Comparison of ENCODE assay signal across 12 cellular contexts in genomic region chr13:105991622-105992254, GRCh38.
DNase-seq lines count a peak whose midpoint lies in the region; ATAC-seq and TF ChIP-seq lines count a peak whose summit lies in the region.
"Had no signal": no experiment of that assay in that cellular context is flagged by ENCODE, and none has a peak within 500 bp of the region (broad histone marks: within the 10 kb centered on the region; RNA-seq: fewer than 3 reads in every experiment).

No MANE protein-coding gene starts in this region.

- peak overlapping the region; percentile 59 for H3K27ac Mint-ChIP-seq in progenitor cell of endocrine pancreas
- H3K27ac Mint-ChIP-seq in stimulated activated naive CD8-positive, alpha-beta T cell treated with anti-CD3 and anti-CD28 coated beads, Interleukin-15, amount 100 ng/mL, for 72 hours: no peak overlapping the region
- no peak overlapping the region for H3K27ac Mint-ChIP-seq in activated CD4-positive, alpha-beta T cell treated with anti-CD3 and anti-CD28 coated beads, Interleukin-2, amount 10 ng/mL, durations not matched to agents 7 days and 5 days
- H3K27ac Mint-ChIP-seq: activated naive CD8-positive, alpha-beta T cell treated with anti-CD3 and anti-CD28 coated beads, Interleukin-2, amount 10 ng/mL, durations not matched to agents 7 days and 5 days; stimulated activated naive CD8-positive, alpha-beta T cell treated with anti-CD3 and anti-CD28 coated beads, Interleukin-15, Interleukin-2, amounts not matched to agents 100 ng/mL and 50 ng/mL, for 24 hours had no signal

- DNase-seq in GM04503 (ENCODE audit: low read depth) (peak; percentile 64), OCI-M1 (lab: John Stamatoyannopoulos, UW) (peak; percentile 26), fibroblast of mammary gland (ENCODE audit: low read depth) (peak; percentile 81), progenitor cell of endocrine pancreas (ENCODE audit: low spot score, unreplicated experiment) (no peak)
- DNase-seq in stimulated activated naive CD8-positive, alpha-beta T cell treated with anti-CD3 and anti-CD28 coated beads, Interleukin-15, amount 100 ng/mL, for 72 hours: no peak
- DNase-seq in activated CD4-positive, alpha-beta T cell treated with anti-CD3 and anti-CD28 coated beads, Interleukin-2, amount 10 ng/mL, durations not matched to agents 7 days and 5 days: no peak
- DNase-seq: activated naive CD8-positive, alpha-beta T cell treated with anti-CD3 and anti-CD28 coated beads, Interleukin-2, amount 10 ng/mL, durations not matched to agents 7 days and 5 days; NCI-H187; sigmoid colon had no signal

- peaks cover 3% of the 10 kb centered on the region for H3K27me3 Mint-ChIP-seq in progenitor cell of endocrine pancreas
- peaks cover 12% of the 10 kb centered on the region for H3K27me3 Mint-ChIP-seq in stimulated activated naive CD8-positive, alpha-beta T cell treated with anti-CD3 and anti-CD28 coated beads, Interleukin-15, amount 100 ng/mL, for 72 hours
- H3K27me3 Mint-ChIP-seq in activated CD4-positive, alpha-beta T cell treated with anti-CD3 and anti-CD28 coated beads, Interleukin-2, amount 10 ng/mL, durations not matched to agents 7 days and 5 days: no peaks in the 10 kb centered on the region
- H3K27me3 Mint-ChIP-seq: activated naive CD8-positive, alpha-beta T cell treated with anti-CD3 and anti-CD28 coated beads, Interleukin-2, amount 10 ng/mL, durations not matched to agents 7 days and 5 days; stimulated activated naive CD8-positive, alpha-beta T cell treated with anti-CD3 and anti-CD28 coated beads, Interleukin-15, Interleukin-2, amounts not matched to agents 100 ng/mL and 50 ng/mL, for 24 hours had no signal

- CTCF ChIA-PET in activated CD4-positive, alpha-beta T cell treated with anti-CD3 and anti-CD28 coated beads, Interleukin-2, amount 10 ng/mL, durations not matched to agents 7 days and 5 days (lab: Charles Lee): no interaction called here

- ATAC-seq in stimulated activated naive CD8-positive, alpha-beta T cell treated with anti-CD3 and anti-CD28 coated beads, Interleukin-15, amount 100 ng/mL, for 72 hours: no peak
- ATAC-seq in HG03457 (IDR thresholded peaks at IDR 0.05; ENCODE audit: unreplicated experiment) (no peak), GM19351 (IDR thresholded peaks at IDR 0.05; ENCODE audit: unreplicated experiment) (no peak)

- H3K4me3 ChIP-seq in fibroblast of mammary gland (ENCODE audit: control insufficient read depth, low read depth, low read length): no peak overlapping the region
- H3K4me3 ChIP-seq: sigmoid colon had no signal

- no peaks in the 10 kb centered on the region for H3K36me3 Mint-ChIP-seq in progenitor cell of endocrine pancreas (ENCODE audit: insufficient read depth)
- no peaks in the 10 kb centered on the region for H3K36me3 Mint-ChIP-seq in activated CD4-positive, alpha-beta T cell treated with anti-CD3 and anti-CD28 coated beads, Interleukin-2, amount 10 ng/mL, durations not matched to agents 7 days and 5 days (ENCODE audit: low read depth)
- H3K36me3 Mint-ChIP-seq: activated naive CD8-positive, alpha-beta T cell treated with anti-CD3 and anti-CD28 coated beads, Interleukin-2, amount 10 ng/mL, durations not matched to agents 7 days and 5 days had no signal

- POLR2A ChIA-PET in activated CD4-positive, alpha-beta T cell treated with anti-CD3 and anti-CD28 coated beads, Interleukin-2, amount 10 ng/mL, durations not matched to agents 7 days and 5 days (lab: Charles Lee): no interaction called here

- no peak overlapping the region for H3K4me3 Mint-ChIP-seq in progenitor cell of endocrine pancreas (ENCODE audit: low read depth)
- no peak overlapping the region for H3K4me3 Mint-ChIP-seq in stimulated activated naive CD8-positive, alpha-beta T cell treated with anti-CD3 and anti-CD28 coated beads, Interleukin-15, amount 100 ng/mL, for 72 hours
- no peak overlapping the region for H3K4me3 Mint-ChIP-seq in activated CD4-positive, alpha-beta T cell treated with anti-CD3 and anti-CD28 coated beads, Interleukin-2, amount 10 ng/mL, durations not matched to agents 7 days and 5 days
- H3K4me3 Mint-ChIP-seq: activated naive CD8-positive, alpha-beta T cell treated with anti-CD3 and anti-CD28 coated beads, Interleukin-2, amount 10 ng/mL, durations not matched to agents 7 days and 5 days; stimulated activated naive CD8-positive, alpha-beta T cell treated with anti-CD3 and anti-CD28 coated beads, Interleukin-15, Interleukin-2, amounts not matched to agents 100 ng/mL and 50 ng/mL, for 24 hours had no signal

- TF ChIP-seq CTCF in fibroblast of mammary gland (conservative IDR thresholded peaks at IDR 0.05; ENCODE audit: control insufficient read depth, insufficient read depth, low read depth, low read length) (no peak), progenitor cell of endocrine pancreas (IDR thresholded peaks at IDR 0.05; ENCODE audit: unreplicated experiment) (no peak)

- H3K4me1 Mint-ChIP-seq in progenitor cell of endocrine pancreas (ENCODE audit: low read depth): peaks cover 4% of the 10 kb centered on the region
- no peaks in the 10 kb centered on the region for H3K4me1 Mint-ChIP-seq in stimulated activated naive CD8-positive, alpha-beta T cell treated with anti-CD3 and anti-CD28 coated beads, Interleukin-15, amount 100 ng/mL, for 72 hours
- no peaks in the 10 kb centered on the region for H3K4me1 Mint-ChIP-seq in activated CD4-positive, alpha-beta T cell treated with anti-CD3 and anti-CD28 coated beads, Interleukin-2, amount 10 ng/mL, durations not matched to agents 7 days and 5 days
- H3K4me1 Mint-ChIP-seq: activated naive CD8-positive, alpha-beta T cell treated with anti-CD3 and anti-CD28 coated beads, Interleukin-2, amount 10 ng/mL, durations not matched to agents 7 days and 5 days had no signal

- H3K9me3 Mint-ChIP-seq in progenitor cell of endocrine pancreas (ENCODE audit: low read depth): no peaks in the 10 kb centered on the region
- H3K9me3 Mint-ChIP-seq in stimulated activated naive CD8-positive, alpha-beta T cell treated with anti-CD3 and anti-CD28 coated beads, Interleukin-15, amount 100 ng/mL, for 72 hours: no peaks in the 10 kb centered on the region
- H3K9me3 Mint-ChIP-seq in activated CD4-positive, alpha-beta T cell treated with anti-CD3 and anti-CD28 coated beads, Interleukin-2, amount 10 ng/mL, durations not matched to agents 7 days and 5 days: no peaks in the 10 kb centered on the region
- H3K9me3 Mint-ChIP-seq: activated naive CD8-positive, alpha-beta T cell treated with anti-CD3 and anti-CD28 coated beads, Interleukin-2, amount 10 ng/mL, durations not matched to agents 7 days and 5 days had no signal

Comparison
In these comparisons a context has a peak if more than half of its experiments do, and no peak if none do; other contexts are left out.
1. DNase-seq: peak in GM04503 (single experiment), OCI-M1 (single experiment) and fibroblast of mammary gland (single experiment); none in progenitor cell of endocrine pancreas (single experiment), stimulated activated naive CD8-positive, alpha-beta T cell treated with anti-CD3 and anti-CD28 coated beads, Interleukin-15, amount 100 ng/mL, for 72 hours (0 of 2) and activated CD4-positive, alpha-beta T cell treated with anti-CD3 and anti-CD28 coated beads, Interleukin-2, amount 10 ng/mL, durations not matched to agents 7 days and 5 days (single experiment).